In the genomic region with DNA sequence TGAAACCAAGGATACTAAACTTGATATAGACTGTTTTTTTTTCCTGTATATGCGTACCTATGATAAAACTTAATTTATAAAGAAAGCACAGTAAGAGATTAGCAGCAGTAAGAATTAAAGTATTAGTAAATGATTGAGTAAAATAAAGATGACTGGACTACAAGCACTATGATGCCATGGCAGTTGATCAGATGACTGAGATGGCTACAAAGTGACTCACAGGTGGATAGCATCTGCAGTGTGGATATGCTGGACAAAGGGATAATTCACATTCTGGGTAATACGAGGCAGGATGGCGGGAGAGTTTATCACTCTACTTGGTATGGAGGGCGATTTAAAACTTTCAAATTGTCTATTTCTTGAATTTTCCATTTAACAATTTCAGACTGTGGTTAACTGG, we compare ENCODE assay signal across 19 cellular contexts. TPM values are rescaled to one million over a fixed set of nuclear protein-coding genes. Genes with fewer than 3 reads are reported as not detected.
DNase-seq lines count a peak whose midpoint lies in the region; ATAC-seq and TF ChIP-seq lines count a peak whose summit lies in the region.
"Had no signal": no experiment of that assay in that cellular context is flagged by ENCODE, and none has a peak within 500 bp of the region (broad histone marks: within the 10 kb centered on the region; RNA-seq: fewer than 3 reads in every experiment).

No MANE protein-coding gene starts in this region.

- peak; percentile 25 for DNase-seq in A172 (ENCODE audit: low spot score)
- peak; percentile 59 for DNase-seq in HT1080 (ENCODE audit: low read depth)
- DNase-seq in kidney epithelial cell (ENCODE audit: low read depth), result peak; percentile 54
- no peak for DNase-seq in AML-193 (lab: John Stamatoyannopoulos, UW)
- no peak for DNase-seq in HAP-1 (ENCODE audit: low spot score in 2 of 2)
- DNase-seq in stimulated activated naive CD4-positive, alpha-beta T cell (lab: John Stamatoyannopoulos, UW), result no peak
- no peak for DNase-seq in NCI-H2171 treated with DMSO at 0.1 percent for 48 hours (lab: John Stamatoyannopoulos, UW)
- DNase-seq: 8988T; CD8-positive, alpha-beta memory T cell; DMS79 treated with DMSO at 0.1 percent for 48 hours; GF-D8; Karpas-422; NCI-H1930; NCI-H446 treated with DMSO at 0.1 percent for 48 hours; NK-92 treated with Interleukin-12 subunit alpha and Interleukin-12 subunit beta, amount 100 ng/mL, for 24 hours; OCI-M1 had no signal

- H3K36me3 ChIP-seq in kidney epithelial cell (ENCODE audit: control insufficient read depth, insufficient read depth, low read length) (no peaks in the 10 kb centered on the region), HAP-1 (replicated peaks) (no peaks in the 10 kb centered on the region)
- H3K36me3 ChIP-seq: BLaER1 treated with 17β-estradiol and CSF1 and Interleukin-3, amounts not matched to agents 10 nM and 100 nM had no signal

- TF ChIP-seq CTCF in kidney epithelial cell (IDR thresholded peaks at IDR 0.05; ENCODE audit: insufficient read depth, low read length, poor library complexity, severe bottlenecking), result no peak

- in situ Hi-C loops in HAP-1 (cut with MboI; ENCODE audit: low sequenced_read_pairs), result no loop called here

- no peak overlapping the region for H3K4me3 ChIP-seq in kidney epithelial cell (ENCODE audit: low read depth, low read length)
- no peak overlapping the region for H3K4me3 ChIP-seq in HAP-1
- H3K4me3 ChIP-seq: BLaER1 treated with 17β-estradiol and CSF1 and Interleukin-3, amounts not matched to agents 10 nM and 100 nM had no signal

- ATAC-seq in SK-N-SH treated with all-trans-retinoic acid at 6 μM for 48 hours, result peak; percentile 60
- ATAC-seq: Right ventricle myocardium inferior had no signal

- no peaks in the 10 kb centered on the region for H3K9me3 ChIP-seq in HAP-1
- H3K9me3 ChIP-seq: BLaER1 treated with 17β-estradiol and CSF1 and Interleukin-3, amounts not matched to agents 10 nM and 100 nM had no signal

- no peaks in the 10 kb centered on the region for H3K27me3 ChIP-seq in kidney epithelial cell (ENCODE audit: control insufficient read depth, insufficient read depth, low read length)
- peaks cover 8% of the 10 kb centered on the region; the same call in 1 of the 2 replicates for H3K27me3 ChIP-seq in HAP-1 (ENCODE audit: low read depth)
- H3K27me3 ChIP-seq: BLaER1 treated with 17β-estradiol and CSF1 and Interleukin-3, amounts not matched to agents 10 nM and 100 nM had no signal

- no peaks in the 10 kb centered on the region for H3K4me1 ChIP-seq in HAP-1
- H3K4me1 ChIP-seq: BLaER1 treated with 17β-estradiol and CSF1 and Interleukin-3, amounts not matched to agents 10 nM and 100 nM had no signal

TF ChIP-seq in SK-N-SH treated with all-trans-retinoic acid at 6 μM for 48 hours, 23 proteins besides CTCF, POLR2A, EP300 and RAD21:
- TF ChIP-seq ZFP30 (CRISPR knock-in tag; IDR thresholded peaks at IDR 0.05), result no peak
- no peak for TF ChIP-seq POU6F1 (CRISPR knock-in tag; IDR thresholded peaks at IDR 0.05; ENCODE audit: borderline replicate concordance, low read depth)
- TF ChIP-seq RARB (CRISPR knock-in tag; IDR thresholded peaks at IDR 0.05), result no peak
- TF ChIP-seq, protein P1, sequence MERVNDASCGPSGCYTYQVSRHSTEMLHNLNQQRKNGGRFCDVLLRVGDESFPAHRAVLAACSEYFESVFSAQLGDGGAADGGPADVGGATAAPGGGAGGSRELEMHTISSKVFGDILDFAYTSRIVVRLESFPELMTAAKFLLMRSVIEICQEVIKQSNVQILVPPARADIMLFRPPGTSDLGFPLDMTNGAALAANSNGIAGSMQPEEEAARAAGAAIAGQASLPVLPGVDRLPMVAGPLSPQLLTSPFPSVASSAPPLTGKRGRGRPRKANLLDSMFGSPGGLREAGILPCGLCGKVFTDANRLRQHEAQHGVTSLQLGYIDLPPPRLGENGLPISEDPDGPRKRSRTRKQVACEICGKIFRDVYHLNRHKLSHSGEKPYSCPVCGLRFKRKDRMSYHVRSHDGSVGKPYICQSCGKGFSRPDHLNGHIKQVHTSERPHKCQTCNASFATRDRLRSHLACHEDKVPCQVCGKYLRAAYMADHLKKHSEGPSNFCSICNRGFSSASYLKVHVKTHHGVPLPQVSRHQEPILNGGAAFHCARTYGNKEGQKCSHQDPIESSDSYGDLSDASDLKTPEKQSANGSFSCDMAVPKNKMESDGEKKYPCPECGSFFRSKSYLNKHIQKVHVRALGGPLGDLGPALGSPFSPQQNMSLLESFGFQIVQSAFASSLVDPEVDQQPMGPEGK (CRISPR knock-in tag; IDR thresholded peaks at IDR 0.05; ENCODE audit: borderline replicate concordance), result no peak
- no peak for TF ChIP-seq GLIS3 (CRISPR knock-in tag; IDR thresholded peaks at IDR 0.05)
- no peak for TF ChIP-seq ARNTL (CRISPR knock-in tag; IDR thresholded peaks at IDR 0.05; ENCODE audit: borderline replicate concordance, low read depth)
- no peak for TF ChIP-seq OSR1 (CRISPR knock-in tag; IDR thresholded peaks at IDR 0.05)
- no peak for TF ChIP-seq ZNF8 (CRISPR knock-in tag; IDR thresholded peaks at IDR 0.05)
- TF ChIP-seq, protein P2, sequence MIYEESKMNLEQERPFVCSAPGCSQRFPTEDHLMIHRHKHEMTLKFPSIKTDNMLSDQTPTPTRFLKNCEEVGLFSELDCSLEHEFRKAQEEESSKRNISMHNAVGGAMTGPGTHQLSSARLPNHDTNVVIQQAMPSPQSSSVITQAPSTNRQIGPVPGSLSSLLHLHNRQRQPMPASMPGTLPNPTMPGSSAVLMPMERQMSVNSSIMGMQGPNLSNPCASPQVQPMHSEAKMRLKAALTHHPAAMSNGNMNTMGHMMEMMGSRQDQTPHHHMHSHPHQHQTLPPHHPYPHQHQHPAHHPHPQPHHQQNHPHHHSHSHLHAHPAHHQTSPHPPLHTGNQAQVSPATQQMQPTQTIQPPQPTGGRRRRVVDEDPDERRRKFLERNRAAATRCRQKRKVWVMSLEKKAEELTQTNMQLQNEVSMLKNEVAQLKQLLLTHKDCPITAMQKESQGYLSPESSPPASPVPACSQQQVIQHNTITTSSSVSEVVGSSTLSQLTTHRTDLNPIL (CRISPR knock-in tag; IDR thresholded peaks at IDR 0.05; ENCODE audit: low read depth), result no peak
- no peak for TF ChIP-seq ZNF565 (CRISPR knock-in tag; conservative IDR thresholded peaks at IDR 0.05; ENCODE audit: low read depth)
- no peak for TF ChIP-seq ISL1 (CRISPR knock-in tag; IDR thresholded peaks at IDR 0.05)
- no peak for TF ChIP-seq SNAI2 (CRISPR knock-in tag; IDR thresholded peaks at IDR 0.05)
- TF ChIP-seq CSDC2 (CRISPR knock-in tag; IDR thresholded peaks at IDR 0.05), result no peak
- no peak for TF ChIP-seq TCF4 (CRISPR knock-in tag; IDR thresholded peaks at IDR 0.05; ENCODE audit: borderline replicate concordance)
- no peak for TF ChIP-seq ESRRG (CRISPR knock-in tag; IDR thresholded peaks at IDR 0.05)
- no peak for TF ChIP-seq PPARA (CRISPR knock-in tag; IDR thresholded peaks at IDR 0.05; ENCODE audit: borderline replicate concordance)
- TF ChIP-seq ZC3H10 (CRISPR knock-in tag; IDR thresholded peaks at IDR 0.05), result no peak
- TF ChIP-seq BACH2 (CRISPR knock-in tag; IDR thresholded peaks at IDR 0.05; ENCODE audit: borderline replicate concordance), result no peak
- TF ChIP-seq CSRNP3 (CRISPR knock-in tag; IDR thresholded peaks at IDR 0.05), result no peak

RNA-seq across cellular contexts. Expression of gene HTR2A, which starts 11.8 kb away (rescaled TPM):
- 0.02 and 0.14 TPM in 2 replicates for total RNA-seq in A172 (2014; rRNA removed; shearing (Covaris generic))
- not detected in 2 replicates for total RNA-seq in HT1080 (2014; rRNA removed; shearing (Covaris generic))
- not detected in 2 replicates for polyA plus RNA-seq in HT1080 (2015; cell fraction: cytosol; rRNA removed)
- polyA plus RNA-seq in HT1080 (2015; cell fraction: nucleus; rRNA removed), result not detected in 2 replicates
- total RNA-seq in kidney epithelial cell, result not detected in 2 replicates
- total RNA-seq: CD8-positive, alpha-beta memory T cell; Right ventricle myocardium inferior had no signal
- polyA plus RNA-seq: CD8-positive, alpha-beta memory T cell had no signal

Comparison
In these comparisons a context has a peak if more than half of its experiments do, and no peak if none do; other contexts are left out.
1. DNase-seq: peak in A172 (single experiment), HT1080 (single experiment) and kidney epithelial cell (single experiment); none in AML-193 (0 of 2), HAP-1 (0 of 2), stimulated activated naive CD4-positive, alpha-beta T cell (0 of 6) and NCI-H2171 treated with DMSO at 0.1 percent for 48 hours (single experiment).